12 cellular contexts compared by ENCODE assay signal in the genomic region with DNA sequence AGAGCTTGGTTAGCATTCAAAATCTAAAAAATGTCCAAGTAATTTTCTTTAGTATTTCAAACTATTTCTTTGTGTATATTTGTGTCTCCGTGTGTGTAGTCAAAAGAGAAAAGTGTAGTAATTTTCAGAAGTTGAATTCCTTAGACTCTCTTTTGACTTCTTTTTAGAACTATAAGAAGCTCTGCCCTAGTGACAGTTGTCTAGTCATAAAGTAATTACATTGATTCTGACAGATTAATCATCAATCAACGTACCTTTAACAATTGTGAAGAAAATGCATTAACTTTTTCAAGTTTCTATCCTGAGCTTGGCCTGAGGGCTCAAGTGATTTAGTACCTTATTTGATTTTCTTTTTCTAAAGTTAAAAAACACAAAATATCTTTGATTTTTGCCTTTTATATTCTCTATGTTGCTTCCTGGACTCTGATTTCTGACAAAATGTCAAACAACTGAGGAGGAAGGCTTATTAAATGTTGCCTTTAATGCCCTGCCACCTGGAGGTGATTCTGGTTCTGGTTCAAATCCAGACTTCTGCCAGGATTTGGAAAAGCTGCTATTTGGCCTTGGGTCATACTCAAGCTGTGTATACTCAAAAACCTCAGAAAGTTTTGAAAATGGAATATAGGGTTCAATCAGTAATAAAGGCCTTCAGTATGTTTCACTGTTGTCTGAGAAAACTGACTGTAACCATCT.
DNase-seq lines count a peak whose midpoint lies in the region; ATAC-seq, FAIRE-seq and TF ChIP-seq lines count a peak whose summit lies in the region.
"Had no signal": no experiment of that assay in that cellular context is flagged by ENCODE, and none has a peak within 500 bp of the region (broad histone marks: within the 10 kb centered on the region; RNA-seq: fewer than 3 reads in every experiment).

No MANE protein-coding gene starts in this region.

- H3K4me3 ChIP-seq in testis = no peak overlapping the region
- H3K4me3 ChIP-seq in ascending aorta = no peak overlapping the region

- H3K27ac ChIP-seq in VCaP (peak overlapping the region; percentile 11; the same call in 1 of the 2 replicates), testis (no peak overlapping the region), ascending aorta (no peak overlapping the region)
- H3K27ac ChIP-seq: parathyroid adenoma had no signal

- TF ChIP-seq POLR2A in testis (IDR thresholded peaks at IDR 0.05) = no peak

- 88 to 91% methylated on average over 2 of the region's 2 CpGs for WGBS in testis, 2 donors

- ATAC-seq in esophagus mucosa = no peak
- ATAC-seq: activated naive CD4-positive, alpha-beta T cell treated with anti-CD3 and anti-CD28 coated beads, Interleukin-2, amount 50 U/mL, for 72 hours had no signal

- no peaks in the 10 kb centered on the region for H3K4me1 Mint-ChIP-seq in HFFc6 (ENCODE audit: low read depth)

- peak; percentile 82 for TF ChIP-seq CTCF in VCaP (conservative IDR thresholded peaks at IDR 0.05)
- TF ChIP-seq CTCF in testis (IDR thresholded peaks at IDR 0.05) = peak in 1 of 3 experiments; percentile 7
- TF ChIP-seq CTCF in ascending aorta (IDR thresholded peaks at IDR 0.05) = no peak
- TF ChIP-seq CTCF in HFFc6 (IDR thresholded peaks at IDR 0.05) = no peak

- H3K36me3 ChIP-seq in testis (ENCODE audit: low read depth, missing control alignments) (no peaks in the 10 kb centered on the region), ascending aorta (no peaks in the 10 kb centered on the region)

- H3K9me3 ChIP-seq in testis (no peaks in the 10 kb centered on the region), ascending aorta (no peaks in the 10 kb centered on the region)

- H3K9me3 Mint-ChIP-seq in HFFc6 = peaks cover 13% of the 10 kb centered on the region
- H3K9me3 Mint-ChIP-seq: dendritic cell treated with granulocyte-macrophage colony-stimulating factor and Interleukin-4, amounts not matched to agents 40 ng/mL and 50 ng/mL, for 4 days had no signal

- intact Hi-C loops in testis (cut with DNase I; ENCODE audit: low total_unique reads) = no loop called here
- intact Hi-C loops in ascending aorta (cut with DNase I) = no loop called here

- peak; percentile 1 for DNase-seq in SIG-M5 treated with dmso at 0.1 percent for 504 hours (lab: John Stamatoyannopoulos, UW; ENCODE audit: unreplicated experiment)
- DNase-seq in SIG-M5 (lab: John Stamatoyannopoulos, UW) = no peak
- DNase-seq in testis = peak; percentile 21
- no peak for DNase-seq in ascending aorta (ENCODE audit: low spot score in 2 of 2)
- DNase-seq in HFFc6 = no peak
- DNase-seq: NCI-H1436 treated with DMSO at 0.1 percent for 48 hours had no signal

- H3K27me3 Mint-ChIP-seq in HFFc6 (ENCODE audit: insufficient read depth) = no peaks in the 10 kb centered on the region; the same call in 1 of the 2 replicates
- H3K27me3 Mint-ChIP-seq: dendritic cell treated with granulocyte-macrophage colony-stimulating factor and Interleukin-4, amounts not matched to agents 40 ng/mL and 50 ng/mL, for 4 days had no signal

- no peak overlapping the region for H3K4me3 Mint-ChIP-seq in HFFc6
- H3K4me3 Mint-ChIP-seq: dendritic cell treated with granulocyte-macrophage colony-stimulating factor and Interleukin-4, amounts not matched to agents 40 ng/mL and 50 ng/mL, for 4 days had no signal

- H3K4me1 ChIP-seq in testis = no peaks in the 10 kb centered on the region
- no peaks in the 10 kb centered on the region for H3K4me1 ChIP-seq in ascending aorta
- H3K4me1 ChIP-seq: parathyroid adenoma had no signal

- H3K36me3 Mint-ChIP-seq in HFFc6 (ENCODE audit: low read depth) = no peaks in the 10 kb centered on the region
- H3K36me3 Mint-ChIP-seq: activated naive CD4-positive, alpha-beta T cell treated with anti-CD3 and anti-CD28 coated beads, Interleukin-2, amount 50 U/mL, for 72 hours had no signal

- peak; percentile 60 for FAIRE-seq in islet of Langerhans (lab: Jason Lieb, UNC)

- H3K27me3 ChIP-seq in testis = no peaks in the 10 kb centered on the region
- no peaks in the 10 kb centered on the region for H3K27me3 ChIP-seq in ascending aorta

- H3K27ac Mint-ChIP-seq in HFFc6 = no peak overlapping the region
- H3K27ac Mint-ChIP-seq: activated naive CD4-positive, alpha-beta T cell treated with anti-CD3 and anti-CD28 coated beads, Interleukin-2, amount 50 U/mL, for 72 hours; dendritic cell treated with granulocyte-macrophage colony-stimulating factor and Interleukin-4, amounts not matched to agents 40 ng/mL and 50 ng/mL, for 4 days had no signal

Comparison
In these comparisons a context has a peak if more than half of its experiments do, and no peak if none do; other contexts are left out.
1. DNase-seq: peak in SIG-M5 treated with dmso at 0.1 percent for 504 hours (single experiment) and testis (single experiment); none in SIG-M5 (single experiment), ascending aorta (0 of 2) and HFFc6 (single experiment).